ENCODE assay signal across 26 cellular contexts in genomic region chr5:153489611-153490010, GRCh38. TPM values are rescaled to one million over a fixed set of nuclear protein-coding genes. Genes with fewer than 3 reads are reported as not detected.
A peak's percentile ranks its signal among the peaks of the same experiment; 100 is the strongest.
DNase-seq lines count a peak whose midpoint lies in the region; ATAC-seq, FAIRE-seq and TF ChIP-seq lines count a peak whose summit lies in the region.
"Had no signal": no experiment of that assay in that cellular context is flagged by ENCODE, and none has a peak within 500 bp of the region (broad histone marks: within the 10 kb centered on the region; RNA-seq: fewer than 3 reads in every experiment).

No MANE protein-coding gene starts in this region.

- H2AFZ ChIP-seq in neural cell (ENCODE audit: low read depth, low read length), result no peak overlapping the region

- BruUV-seq in A673 (replicated peaks; lab: Mats Ljungman, UMichigan), result no TSS peak

- POLR2A ChIA-PET in A673 (lab: Charles Lee; ENCODE audit: low non-redundant PET), result no interaction called here
- POLR2A ChIA-PET in CD8-positive, alpha-beta memory T cell (lab: Charles Lee), result no interaction called here

- DNase-seq in A673 (ENCODE audit: low spot score), result peak; percentile 18
- peak; percentile 18 for DNase-seq in HTR-8/SVneo (ENCODE audit: insufficient read length, low spot score)
- DNase-seq in astrocyte of the hippocampus (ENCODE audit: low read depth, low spot score), result peak; percentile 12
- no peak for DNase-seq in 8988T
- no peak for DNase-seq in CD8-positive, alpha-beta memory T cell
- DNase-seq in kidney tubule cell (ENCODE audit: low spot score), result no peak
- DNase-seq: ACHN; activated CD4-positive, CD25-positive, alpha-beta regulatory T cell; activated CD8-positive, alpha-beta T cell treated with anti-CD3 and anti-CD28 coated beads, Interleukin-2, amount 10 ng/mL, durations not matched to agents 7 days and 5 days; activated T-cell treated with anti-CD3 and anti-CD28 coated beads, Interleukin-2, amount 50 U/mL, for 48 hours; CD4-positive, CD25-positive, alpha-beta regulatory T cell; DMS79; left ventricle myocardium inferior; MV-4-11; NCI-H2029; SHP77; T-helper 17 cell; testis had no signal

- H3K9me3 Mint-ChIP-seq in CD8-positive, alpha-beta memory T cell, result peaks cover 0 to 2% (median 0%) of the 10 kb centered on the region in 5 donors
- H3K9me3 Mint-ChIP-seq: activated naive CD4-positive, alpha-beta T cell treated with anti-CD3 and anti-CD28 coated beads, Interleukin-2, amount 50 U/mL, for 72 hours; dendritic cell treated with granulocyte-macrophage colony-stimulating factor and Interleukin-4, amounts not matched to agents 40 ng/mL and 50 ng/mL, for 4 days had no signal

- H3K27ac Mint-ChIP-seq in CD8-positive, alpha-beta memory T cell, result no peak overlapping the region
- H3K27ac Mint-ChIP-seq: activated CD8-positive, alpha-beta T cell treated with anti-CD3 and anti-CD28 coated beads, Interleukin-2, amount 10 ng/mL, durations not matched to agents 7 days and 5 days; activated naive CD4-positive, alpha-beta T cell treated with anti-CD3 and anti-CD28 coated beads, Interleukin-2, amount 50 U/mL, for 72 hours; CD4-positive, CD25-positive, alpha-beta regulatory T cell; dendritic cell treated with granulocyte-macrophage colony-stimulating factor and Interleukin-4, amounts not matched to agents 40 ng/mL and 50 ng/mL, for 4 days; T-helper 17 cell had no signal

- peaks cover 4% of the 10 kb centered on the region for H3K4me1 ChIP-seq in A673 (ENCODE audit: insufficient read depth, low read length, poor library complexity, severe bottlenecking)
- H3K4me1 ChIP-seq in CD8-positive, alpha-beta memory T cell (ENCODE audit: insufficient read depth, low read length), result no peaks in the 10 kb centered on the region
- H3K4me1 ChIP-seq: breast epithelium, prostate gland had no signal

- H3K4me3 Mint-ChIP-seq in CD8-positive, alpha-beta memory T cell, result no peak overlapping the region
- H3K4me3 Mint-ChIP-seq: activated CD8-positive, alpha-beta T cell treated with anti-CD3 and anti-CD28 coated beads, Interleukin-2, amount 10 ng/mL, durations not matched to agents 7 days and 5 days; dendritic cell treated with granulocyte-macrophage colony-stimulating factor and Interleukin-4, amounts not matched to agents 40 ng/mL and 50 ng/mL, for 4 days; T-helper 17 cell had no signal

- no peaks in the 10 kb centered on the region for H4K20me1 ChIP-seq in neural cell (ENCODE audit: insufficient read depth)

- TF ChIP-seq RAD21 in neural cell (conservative IDR thresholded peaks at IDR 0.05), result no peak

- H3F3A ChIP-seq in neural cell (ENCODE audit: insufficient read depth, low read length, poor library complexity, severe bottlenecking), result no peaks in the 10 kb centered on the region

- no peak overlapping the region for H3K4me3 ChIP-seq in A673 (ENCODE audit: low read depth, low read length, poor library complexity, severe bottlenecking)
- peak overlapping the region; percentile 80 for H3K4me3 ChIP-seq in neural cell (ENCODE audit: low read length)
- H3K4me3 ChIP-seq in CD8-positive, alpha-beta memory T cell (ENCODE audit: low read length), result no peak overlapping the region
- H3K4me3 ChIP-seq: prostate gland, testis had no signal

- TF ChIP-seq EP300 in neural cell (conservative IDR thresholded peaks at IDR 0.05; ENCODE audit: poor library complexity, severe bottlenecking), result no peak

- H3K27me3 ChIP-seq in A673 (replicated peaks; ENCODE audit: insufficient read depth, low read depth, low read length, poor library complexity) (no peaks in the 10 kb centered on the region), neural cell (ENCODE audit: insufficient read depth, low read depth, low read length) (no peaks in the 10 kb centered on the region)
- no peaks in the 10 kb centered on the region for H3K27me3 ChIP-seq in CD8-positive, alpha-beta memory T cell (ENCODE audit: insufficient read depth, low read length, poor library complexity, severe bottlenecking)
- H3K27me3 ChIP-seq: testis had no signal

- no peaks in the 10 kb centered on the region for H3K9me2 ChIP-seq in neural cell (ENCODE audit: insufficient read depth, low read length)

- H3K9ac ChIP-seq in neural cell (ENCODE audit: low read length), result peak overlapping the region; percentile 80

- H3K9me3 ChIP-seq in A673 (ENCODE audit: low read depth, low read length, poor library complexity, severe bottlenecking) (no peaks in the 10 kb centered on the region), neural cell (ENCODE audit: low read length) (no peaks in the 10 kb centered on the region)
- no peaks in the 10 kb centered on the region for H3K9me3 ChIP-seq in CD8-positive, alpha-beta memory T cell (ENCODE audit: low read length)
- H3K9me3 ChIP-seq: breast epithelium, left ventricle myocardium inferior, prostate gland, testis had no signal

- H3K79me2 ChIP-seq in neural cell (replicated peaks; ENCODE audit: insufficient read depth, low read length), result peaks cover 33% of the 10 kb centered on the region

- no peaks in the 10 kb centered on the region for H3K4me1 Mint-ChIP-seq in CD8-positive, alpha-beta memory T cell
- H3K4me1 Mint-ChIP-seq: CD4-positive, CD25-positive, alpha-beta regulatory T cell; T-helper 17 cell had no signal

- CTCF ChIA-PET in A673 (lab: Charles Lee), result interaction anchor here (0.6 kb wide), 1 partner anchor 73 kb away, joined by 3 read pairs; no protein-coding TSS in a partner anchor
- CTCF ChIA-PET in CD8-positive, alpha-beta memory T cell (lab: Charles Lee), result no interaction called here

- no peaks in the 10 kb centered on the region for H3K36me3 Mint-ChIP-seq in CD8-positive, alpha-beta memory T cell
- H3K36me3 Mint-ChIP-seq: activated naive CD4-positive, alpha-beta T cell treated with anti-CD3 and anti-CD28 coated beads, Interleukin-2, amount 50 U/mL, for 72 hours; CD4-positive, CD25-positive, alpha-beta regulatory T cell had no signal

- intact Hi-C loops in A673 (cut with micrococcal nuclease; ENCODE audit: unreplicated experiment), result loop anchor here (2.0 to 10.0 kb wide), 2 partner anchors 479 to 955 kb away; no protein-coding TSS in a partner anchor

- no peak for FAIRE-seq in HTR-8/SVneo (lab: Jason Lieb, UNC)

- ATAC-seq in HG03342 (IDR thresholded peaks at IDR 0.05; ENCODE audit: unreplicated experiment), result no peak
- ATAC-seq: activated CD8-positive, alpha-beta T cell treated with anti-CD3 and anti-CD28 coated beads, Interleukin-2, amount 10 ng/mL, durations not matched to agents 7 days and 5 days; activated naive CD4-positive, alpha-beta T cell treated with anti-CD3 and anti-CD28 coated beads, Interleukin-2, amount 50 U/mL, for 72 hours; T-helper 17 cell had no signal

- H3K36me3 ChIP-seq in A673 (ENCODE audit: insufficient read depth, low read length, poor library complexity, severe bottlenecking) (no peaks in the 10 kb centered on the region), neural cell (ENCODE audit: insufficient read depth, low read length) (no peaks in the 10 kb centered on the region)
- no peaks in the 10 kb centered on the region for H3K36me3 ChIP-seq in CD8-positive, alpha-beta memory T cell (ENCODE audit: insufficient read depth, low read length)
- H3K36me3 ChIP-seq: breast epithelium, left ventricle myocardium inferior, prostate gland had no signal

- peak overlapping the region; percentile 65 for H3K4me2 ChIP-seq in neural cell (ENCODE audit: low read length)

- TF ChIP-seq CTCF in A673 (conservative IDR thresholded peaks at IDR 0.05; ENCODE audit: low read depth, low read length), result no peak
- TF ChIP-seq CTCF in neural cell (IDR thresholded peaks at IDR 0.05; ENCODE audit: poor library complexity, severe bottlenecking), result no peak

- no peak overlapping the region for H3K27ac ChIP-seq in A673 (ENCODE audit: low read depth, low read length, poor library complexity, severe bottlenecking)
- H3K27ac ChIP-seq in neural cell (ENCODE audit: low read length), result peak overlapping the region; percentile 84
- no peak overlapping the region for H3K27ac ChIP-seq in CD8-positive, alpha-beta memory T cell (ENCODE audit: low read depth, low read length)
- H3K27ac ChIP-seq: breast epithelium, epithelial cell of prostate, left ventricle myocardium inferior, prostate gland, testis had no signal

- H3K27me3 Mint-ChIP-seq in CD8-positive, alpha-beta memory T cell, result peaks cover 14 to 42% of the 10 kb centered on the region in 2 donors

TF ChIP-seq in neural cell, 6 proteins besides CTCF, POLR2A, EP300 and RAD21:
- no peak for TF ChIP-seq POLR2AphosphoS5 (IDR thresholded peaks at IDR 0.05)
- no peak for TF ChIP-seq MXI1 (conservative IDR thresholded peaks at IDR 0.05; ENCODE audit: poor library complexity, severe bottlenecking)
- no peak for TF ChIP-seq REST (IDR thresholded peaks at IDR 0.05; ENCODE audit: borderline replicate concordance)
- TF ChIP-seq TAF1 (IDR thresholded peaks at IDR 0.05; ENCODE audit: low read depth), result no peak
- no peak for TF ChIP-seq EZH2 (IDR thresholded peaks at IDR 0.05; ENCODE audit: borderline replicate concordance, insufficient read depth, low read length, poor library complexity, severe bottlenecking)
- no peak for TF ChIP-seq SMC3 (conservative IDR thresholded peaks at IDR 0.05; ENCODE audit: poor library complexity)

RNA-seq across cellular contexts. Expression of gene GRIA1, which starts 0.9 kb away (rescaled TPM):
- 0.69 and 1.5 TPM in 2 replicates for total RNA-seq in A673 (2021)
- polyA plus RNA-seq in neural cell, result 59.6 and 68.9 TPM in 2 replicates
- polyA minus RNA-seq in neural cell, result 179 and 226 TPM in 2 replicates
- not detected for total RNA-seq in CD8-positive, alpha-beta memory T cell
- polyA plus RNA-seq in CD8-positive, alpha-beta memory T cell, result not detected
- total RNA-seq: activated CD8-positive, alpha-beta T cell treated with anti-CD3 and anti-CD28 coated beads, Interleukin-2, amount 10 ng/mL, durations not matched to agents 7 days and 5 days; activated naive CD4-positive, alpha-beta T cell treated with anti-CD3 and anti-CD28 coated beads, Interleukin-2, amount 50 U/mL, for 72 hours; CD4-positive, CD25-positive, alpha-beta regulatory T cell; glomerular endothelial cell; T-helper 17 cell had no signal
- polyA plus RNA-seq: CD4-positive, CD25-positive, alpha-beta regulatory T cell had no signal

Comparison
In these comparisons a context has a peak if more than half of its experiments do, and no peak if none do; other contexts are left out.
1. DNase-seq: peak in A673 (single experiment), HTR-8/SVneo (single experiment) and astrocyte of the hippocampus (single experiment); none in 8988T (single experiment), CD8-positive, alpha-beta memory T cell (0 of 5) and kidney tubule cell (single experiment).